ENCODE assay signal across 12 cellular contexts in genomic region chr12:31318870-31319269, GRCh38. TPM values are rescaled to one million over a fixed set of nuclear protein-coding genes. Genes with fewer than 3 reads are reported as not detected.
A peak's percentile ranks its signal among the peaks of the same experiment; 100 is the strongest.
DNase-seq lines count a peak whose midpoint lies in the region; ATAC-seq and TF ChIP-seq lines count a peak whose summit lies in the region.
"Had no signal": no experiment of that assay in that cellular context is flagged by ENCODE, and none has a peak within 500 bp of the region (broad histone marks: within the 10 kb centered on the region; RNA-seq: fewer than 3 reads in every experiment).

No MANE protein-coding gene starts in this region.

- H3K27ac Mint-ChIP-seq in T-helper 2 cell treated with Interferon-gamma antibody and Interleukin-4, amounts not matched to agents 5 μg/mL and 100 μg/mL, for 36 hours = peak overlapping the region; percentile 83
- H3K27ac Mint-ChIP-seq in naive thymus-derived CD4-positive, alpha-beta T cell = peak overlapping the region; percentile 55 to 94 (median 90)

- intact Hi-C loops in naive thymus-derived CD4-positive, alpha-beta T cell (cut with micrococcal nuclease) = no loop called here
- intact Hi-C loops in left ventricle myocardium inferior (cut with micrococcal nuclease) = no loop called here

- TF ChIP-seq CTCF in VCaP (conservative IDR thresholded peaks at IDR 0.05) = no peak
- no peak for TF ChIP-seq CTCF in left ventricle myocardium inferior (IDR thresholded peaks at IDR 0.05; ENCODE audit: borderline replicate concordance)

- peak overlapping the region; percentile 90 for H3K4me3 Mint-ChIP-seq in T-helper 2 cell treated with Interferon-gamma antibody and Interleukin-4, amounts not matched to agents 5 μg/mL and 100 μg/mL, for 36 hours
- peak overlapping the region in 4 of 10 donors; percentile 86 to 95 (median 88) for H3K4me3 Mint-ChIP-seq in naive thymus-derived CD4-positive, alpha-beta T cell

- ATAC-seq in naive thymus-derived CD4-positive, alpha-beta T cell = no peak
- ATAC-seq in HG03095 (IDR thresholded peaks at IDR 0.05; ENCODE audit: unreplicated experiment) = no peak

- H3K4me1 Mint-ChIP-seq in T-helper 2 cell treated with Interferon-gamma antibody and Interleukin-4, amounts not matched to agents 5 μg/mL and 100 μg/mL, for 36 hours (ENCODE audit: low read depth) = peaks cover 73% of the 10 kb centered on the region
- H3K4me1 Mint-ChIP-seq in naive thymus-derived CD4-positive, alpha-beta T cell = peaks cover 68 to 93% (median 83%) of the 10 kb centered on the region in 7 donors

- no peak overlapping the region for H3K27ac ChIP-seq in HUES6 (ENCODE audit: low read depth, low read length)
- peak overlapping the region; percentile 67 for H3K27ac ChIP-seq in VCaP
- H3K27ac ChIP-seq in naive thymus-derived CD4-positive, alpha-beta T cell (ENCODE audit: low read depth, low read length) = peak overlapping the region; percentile 64
- H3K27ac ChIP-seq in left ventricle myocardium inferior (replicated peaks) = no peak overlapping the region
- H3K27ac ChIP-seq: thyroid gland had no signal

- peak overlapping the region; percentile 32; the same call in 1 of the 2 replicates for H3K4me3 ChIP-seq in HUES6 (ENCODE audit: low read depth, low read length)
- no peak overlapping the region for H3K4me3 ChIP-seq in naive thymus-derived CD4-positive, alpha-beta T cell (ENCODE audit: low read length)
- no peak overlapping the region for H3K4me3 ChIP-seq in left ventricle myocardium inferior
- H3K4me3 ChIP-seq: sigmoid colon, thyroid gland had no signal

- H3K36me3 ChIP-seq in HUES6 (ENCODE audit: control insufficient read depth, insufficient read depth, low read length) = peaks cover 11% of the 10 kb centered on the region
- H3K36me3 ChIP-seq in naive thymus-derived CD4-positive, alpha-beta T cell (ENCODE audit: control insufficient read depth in 2 of 3, insufficient read depth in 3 of 3, low read length in 3 of 3) = no peaks in the 10 kb centered on the region
- H3K36me3 ChIP-seq in left ventricle myocardium inferior = no peaks in the 10 kb centered on the region
- H3K36me3 ChIP-seq: sigmoid colon, thyroid gland had no signal

- no peaks in the 10 kb centered on the region for H3K27me3 ChIP-seq in HUES6 (ENCODE audit: control insufficient read depth, insufficient read depth, low read length)
- H3K27me3 ChIP-seq in naive thymus-derived CD4-positive, alpha-beta T cell (ENCODE audit: control insufficient read depth in 2 of 2, insufficient read depth in 2 of 2, low read length in 2 of 2) = no peaks in the 10 kb centered on the region
- no peaks in the 10 kb centered on the region for H3K27me3 ChIP-seq in left ventricle myocardium inferior (ENCODE audit: low read depth)
- H3K27me3 ChIP-seq: sigmoid colon, thyroid gland had no signal

- H3K4me1 ChIP-seq in HUES6 (ENCODE audit: control insufficient read depth, insufficient read depth, low read length) (peaks cover 64% of the 10 kb centered on the region), left ventricle myocardium inferior (peaks cover 29% of the 10 kb centered on the region)
- peaks cover 24 to 66% of the 10 kb centered on the region in 2 donors for H3K4me1 ChIP-seq in naive thymus-derived CD4-positive, alpha-beta T cell (ENCODE audit: control insufficient read depth in 2 of 2, insufficient read depth in 2 of 2, low read length in 2 of 2)

- DNase-seq in T-helper 2 cell treated with Interferon-gamma antibody and Interleukin-4, amounts not matched to agents 5 μg/mL and 100 μg/mL, for 36 hours (ENCODE audit: low spot score) = no peak
- DNase-seq in T-helper 2 cell (no peak), left ventricle myocardium inferior (no peak)
- no peak for DNase-seq in naive thymus-derived CD4-positive, alpha-beta T cell
- DNase-seq in activated CD4-positive, alpha-beta T cell treated with anti-CD3 and anti-CD28 coated beads for 1 hour = no peak
- DNase-seq: activated CD4-positive, CD25-positive, alpha-beta regulatory T cell treated with anti-CD3 and anti-CD28 coated beads, Interleukin-2, amount 50 U/mL, for 72 hours; SHP77; sigmoid colon; thyroid gland had no signal

- H3K9me3 ChIP-seq in HUES6 (ENCODE audit: control insufficient read depth, insufficient read depth, low read depth, low read length) (no peaks in the 10 kb centered on the region; the same call in 1 of the 2 replicates), left ventricle myocardium inferior (replicated peaks) (no peaks in the 10 kb centered on the region)
- H3K9me3 ChIP-seq in naive thymus-derived CD4-positive, alpha-beta T cell (ENCODE audit: control insufficient read depth in 2 of 3, low read length in 3 of 3) = no peaks in the 10 kb centered on the region
- H3K9me3 ChIP-seq: sigmoid colon, thyroid gland had no signal

- H3K9ac ChIP-seq in HUES6 (ENCODE audit: low read length) = no peak overlapping the region

- H3K9me3 Mint-ChIP-seq in T-helper 2 cell treated with Interferon-gamma antibody and Interleukin-4, amounts not matched to agents 5 μg/mL and 100 μg/mL, for 36 hours = no peaks in the 10 kb centered on the region
- H3K9me3 Mint-ChIP-seq in naive thymus-derived CD4-positive, alpha-beta T cell = peaks cover 0 to under 1% (median 0%) of the 10 kb centered on the region in 11 donors

- POLR2A ChIA-PET in naive thymus-derived CD4-positive, alpha-beta T cell (lab: Charles Lee) = no interaction called here

- CTCF ChIA-PET in naive thymus-derived CD4-positive, alpha-beta T cell (lab: Charles Lee) = interaction anchor here (0.7 kb wide), 1 partner anchor 1139 kb away, joined by 3 read pairs; no protein-coding TSS in a partner anchor

- H3K36me3 Mint-ChIP-seq in T-helper 2 cell treated with Interferon-gamma antibody and Interleukin-4, amounts not matched to agents 5 μg/mL and 100 μg/mL, for 36 hours (ENCODE audit: low read depth) = peaks cover 18% of the 10 kb centered on the region
- H3K36me3 Mint-ChIP-seq in naive thymus-derived CD4-positive, alpha-beta T cell = peaks cover 0 to 12% (median 2%) of the 10 kb centered on the region in 5 donors

- H3K27me3 Mint-ChIP-seq in T-helper 2 cell treated with Interferon-gamma antibody and Interleukin-4, amounts not matched to agents 5 μg/mL and 100 μg/mL, for 36 hours (ENCODE audit: low read depth) = no peaks in the 10 kb centered on the region
- H3K27me3 Mint-ChIP-seq in naive thymus-derived CD4-positive, alpha-beta T cell = no peaks in the 10 kb centered on the region

RNA-seq across cellular contexts. Expression of gene SINHCAF, which starts 7.1 kb away (rescaled TPM):
- 100 to 1,000 TPM in 1 of 5 experiments, 10 to 100 TPM in 4; 80.5 to 114 (median 90.8) TPM for total RNA-seq in naive thymus-derived CD4-positive, alpha-beta T cell
- polyA plus RNA-seq in naive thymus-derived CD4-positive, alpha-beta T cell = 100 to 1,000 TPM in 1 of 2 donors, 10 to 100 TPM in 1; 47.9 to 101 TPM
- total RNA-seq in left ventricle myocardium inferior = 6.6 TPM

Comparison
In these comparisons a context has a peak if more than half of its experiments do, and no peak if none do; other contexts are left out.
1. H3K27ac ChIP-seq: peak in VCaP (single experiment) and naive thymus-derived CD4-positive, alpha-beta T cell (single experiment); none in HUES6 (single experiment) and left ventricle myocardium inferior (single experiment).
2. RNA of gene SINHCAF, which starts 7.1 kb away (total RNA-seq): 80.5 to 114 TPM in naive thymus-derived CD4-positive, alpha-beta T cell; 6.6 TPM in left ventricle myocardium inferior (single experiment); every median in the first group is over 10 times any median in the second.